In genomic region chr10:74039561-74040145, GRCh38 we compare ENCODE assay signal across 10 cellular contexts. TPM values are rescaled to one million over a fixed set of nuclear protein-coding genes. Genes with fewer than 3 reads are reported as not detected.
DNase-seq lines count a peak whose midpoint lies in the region; ATAC-seq and TF ChIP-seq lines count a peak whose summit lies in the region.
"Had no signal": no experiment of that assay in that cellular context is flagged by ENCODE, and none has a peak within 500 bp of the region (broad histone marks: within the 10 kb centered on the region; RNA-seq: fewer than 3 reads in every experiment).

No MANE protein-coding gene starts in this region.

- intact Hi-C loops in esophagus muscularis mucosa (cut with DNase I) = no loop called here

- TF ChIP-seq POLR2A in esophagus muscularis mucosa (IDR thresholded peaks at IDR 0.05; ENCODE audit: low read depth) = no peak

- TF ChIP-seq EP300 in esophagus muscularis mucosa (IDR thresholded peaks at IDR 0.05) = no peak

- no peak for TF ChIP-seq CTCF in esophagus muscularis mucosa (IDR thresholded peaks at IDR 0.05)
- TF ChIP-seq CTCF in neutrophil (IDR thresholded peaks at IDR 0.05) = no peak

- H3K4me1 ChIP-seq in esophagus muscularis mucosa (peaks cover 52 to 67% (median 62%) of the 10 kb centered on the region in 4 donors), neutrophil (ENCODE audit: control insufficient read depth in 1 of 2, insufficient read depth in 1 of 2, low read depth in 1 of 2, low read length in 1 of 2) (peaks cover 14 to 30% of the 10 kb centered on the region in 2 experiments)

- H3K4me3 ChIP-seq in esophagus muscularis mucosa = no peak overlapping the region
- H3K4me3 ChIP-seq in neutrophil (ENCODE audit: low read depth in 1 of 2, low read length in 1 of 2) = no peak overlapping the region

- WGBS in esophagus muscularis mucosa = 44% methylated on average over 5 of the region's 5 CpGs

- H3K27me3 ChIP-seq in esophagus muscularis mucosa (no peaks in the 10 kb centered on the region), neutrophil (no peaks in the 10 kb centered on the region)

- DNase-seq in AML-193 (lab: John Stamatoyannopoulos, UW) (peak; percentile 37), NCI-H226 (peak; percentile 43), esophagus muscularis mucosa (ENCODE audit: extremely low spot score) (no peak), SHP77 (lab: John Stamatoyannopoulos, UW) (no peak), islet precursor cell (no peak)
- DNase-seq: NCI-H345 had no signal

- H3K27ac ChIP-seq in esophagus muscularis mucosa (replicated peaks in 1 of 4) = peak overlapping the region; percentile 65 to 77 (median 75)
- peak overlapping the region; percentile 72 for H3K27ac ChIP-seq in neutrophil

- H3K36me3 ChIP-seq in esophagus muscularis mucosa = peaks cover 8 to 20% (median 18%) of the 10 kb centered on the region in 4 donors
- H3K36me3 ChIP-seq in neutrophil = peaks cover 26% of the 10 kb centered on the region

- ATAC-seq in GM18909 (IDR thresholded peaks at IDR 0.05; ENCODE audit: poor library complexity, unreplicated experiment) = no peak
- no peak for ATAC-seq in GM19397 (IDR thresholded peaks at IDR 0.05; ENCODE audit: unreplicated experiment)
- ATAC-seq: esophagus mucosa had no signal

- no peaks in the 10 kb centered on the region for H3K9me3 ChIP-seq in esophagus muscularis mucosa
- H3K9me3 ChIP-seq in neutrophil = no peaks in the 10 kb centered on the region

RNA-seq across cellular contexts. Expression of gene VCL, which starts 41.7 kb away (rescaled TPM):
- total RNA-seq in esophagus muscularis mucosa = 100 to 1,000 TPM; 412 to 555 (median 448) TPM

Comparison
In these comparisons a context has a peak if more than half of its experiments do, and no peak if none do; other contexts are left out.
1. DNase-seq: peak in AML-193 (2 of 2) and NCI-H226 (single experiment); none in esophagus muscularis mucosa (single experiment), SHP77 (0 of 2) and islet precursor cell (single experiment).